Comparison of ENCODE assay signal across 17 cellular contexts in genomic region chr11:62061356-62062222, GRCh38.
DNase-seq lines count a peak whose midpoint lies in the region; ATAC-seq, FAIRE-seq and TF ChIP-seq lines count a peak whose summit lies in the region.
"Had no signal": no experiment of that assay in that cellular context is flagged by ENCODE, and none has a peak within 500 bp of the region (broad histone marks: within the 10 kb centered on the region; RNA-seq: fewer than 3 reads in every experiment).

No MANE protein-coding gene starts in this region.

- H3K9me3 ChIP-seq in PC-3 (ENCODE audit: low read length) (no peaks in the 10 kb centered on the region), endodermal cell (ENCODE audit: control insufficient read depth, low read length) (peaks cover 8% of the 10 kb centered on the region)
- H3K9me3 ChIP-seq: SK-N-SH, uterus had no signal

- H3K9ac ChIP-seq in PC-3 (ENCODE audit: low read length) (no peak overlapping the region), endodermal cell (ENCODE audit: extremely low read depth, low read length, poor library complexity, severe bottlenecking) (no peak overlapping the region)
- H3K9ac ChIP-seq: SK-N-SH had no signal

- no peaks in the 10 kb centered on the region for H3K27me3 Mint-ChIP-seq in endodermal cell (ENCODE audit: insufficient read depth)

- POLR2A ChIA-PET in PC-3 (lab: Charles Lee; ENCODE audit: unreplicated experiment), result interaction anchor here (0.7 kb wide), 1 partner anchor 166 kb away, joined by 5 read pairs; no protein-coding TSS in a partner anchor

- no TSS peak for BruUV-seq in PC-3 (replicated peaks; lab: Mats Ljungman, UMichigan)

- no peak overlapping the region for H3K27ac Mint-ChIP-seq in endodermal cell

- H2AFZ ChIP-seq in PC-3 (ENCODE audit: low read length), result peak overlapping the region; percentile 35

- CTCF ChIA-PET in PC-3 (lab: Charles Lee), result interaction anchor here (0.7 to 1.8 kb wide), 5 partner anchors 20 to 1156 kb away, joined by 3 to 12 read pairs (median 4); no protein-coding TSS in a partner anchor

- no peaks in the 10 kb centered on the region for H3K79me2 ChIP-seq in PC-3 (ENCODE audit: low read length)

- TF ChIP-seq CTCF in PC-3 (conservative IDR thresholded peaks at IDR 0.05; ENCODE audit: low read depth, low read length), result peak; percentile 87
- TF ChIP-seq CTCF in endodermal cell (conservative IDR thresholded peaks at IDR 0.05), result peak; percentile 62

- no peaks in the 10 kb centered on the region for H3K36me3 ChIP-seq in PC-3 (ENCODE audit: low read depth, low read length)
- H3K36me3 ChIP-seq in endodermal cell (ENCODE audit: control insufficient read depth, insufficient read depth, low read length), result no peaks in the 10 kb centered on the region
- H3K36me3 ChIP-seq: uterus had no signal

- no peaks in the 10 kb centered on the region for H3K9me3 Mint-ChIP-seq in endodermal cell

- no peaks in the 10 kb centered on the region for H4K20me1 ChIP-seq in PC-3 (ENCODE audit: low read length)

- no peaks in the 10 kb centered on the region for H3K36me3 Mint-ChIP-seq in endodermal cell (ENCODE audit: low read depth)

- no peak overlapping the region for H3K4me3 Mint-ChIP-seq in endodermal cell

- H3K4me3 ChIP-seq in PC-3 (ENCODE audit: low read length) (no peak overlapping the region), endodermal cell (ENCODE audit: low read length) (no peak overlapping the region)
- H3K4me3 ChIP-seq: uterus had no signal

- ATAC-seq in PC-3 (peak; percentile 57), GM18861 (IDR thresholded peaks at IDR 0.05; ENCODE audit: unreplicated experiment) (no peak), GM21367 (IDR thresholded peaks at IDR 0.05; ENCODE audit: unreplicated experiment) (no peak)

- no peaks in the 10 kb centered on the region for H3K4me1 Mint-ChIP-seq in endodermal cell

- no peaks in the 10 kb centered on the region for H3K4me1 ChIP-seq in PC-3 (ENCODE audit: insufficient read depth, low read length)
- H3K4me1 ChIP-seq in endodermal cell (ENCODE audit: control insufficient read depth, insufficient read depth, low read length), result no peaks in the 10 kb centered on the region
- H3K4me1 ChIP-seq: uterus had no signal

- no peaks in the 10 kb centered on the region for H3F3A ChIP-seq in PC-3 (ENCODE audit: low read length, unreplicated experiment)

- FAIRE-seq in A204.1 (lab: Jason Lieb, UNC), result peak; percentile 97
- FAIRE-seq: endometrium had no signal

- H3K27ac ChIP-seq in PC-3 (ENCODE audit: low read length) (no peak overlapping the region), endodermal cell (ENCODE audit: low read depth, low read length) (no peak overlapping the region)
- H3K27ac ChIP-seq: HL-60, uterus had no signal

- WGBS in endodermal cell (ENCODE audit: insufficient coverage in 1 of 2, insufficient read length in 1 of 2), 2 experiments, result 80 to 86% methylated on average over 8 to 11 of the region's 11 CpGs

- peak; percentile 68 for DNase-seq in PC-3
- DNase-seq in endodermal cell, result no peak
- DNase-seq in medulla oblongata (ENCODE audit: extremely low spot score), result peak; percentile 78
- DNase-seq in NCI-H446 (lab: John Stamatoyannopoulos, UW), result no peak
- DNase-seq in germinal center (ENCODE audit: low spot score), result no peak
- DNase-seq: activated CD4-positive, alpha-beta T cell treated with anti-CD3 and anti-CD28 coated beads for 1 hour; activated T-cell treated with anti-CD3 and anti-CD28 coated beads, Interleukin-2, amount 50 U/mL, for 48 hours; aorta; DND-41; NCI-H510A; SK-N-SH; uterus had no signal

- no peak overlapping the region for H3K4me2 ChIP-seq in PC-3 (ENCODE audit: low read length)
- H3K4me2 ChIP-seq: SK-N-SH had no signal

- H3K27me3 ChIP-seq in PC-3 (ENCODE audit: low read length) (no peaks in the 10 kb centered on the region), endodermal cell (ENCODE audit: control insufficient read depth, insufficient read depth, low read length, poor library complexity, severe bottlenecking) (no peaks in the 10 kb centered on the region)
- H3K27me3 ChIP-seq: uterus had no signal

- no peaks in the 10 kb centered on the region for H3K9me2 ChIP-seq in PC-3 (replicated peaks; ENCODE audit: low read length)
- H3K9me2 ChIP-seq: SK-N-SH had no signal

- intact Hi-C loops in PC-3 (cut with micrococcal nuclease), result no loop called here

Comparison
In these comparisons a context has a peak if more than half of its experiments do, and no peak if none do; other contexts are left out.
1. DNase-seq: peak in PC-3 (single experiment) and medulla oblongata (single experiment); none in endodermal cell (single experiment), NCI-H446 (0 of 2) and germinal center (single experiment).